15 cellular contexts compared by ENCODE assay signal in genomic region chr3:127394984-127395662, GRCh38.
DNase-seq lines count a peak whose midpoint lies in the region; ATAC-seq and TF ChIP-seq lines count a peak whose summit lies in the region.
"Had no signal": no experiment of that assay in that cellular context is flagged by ENCODE, and none has a peak within 500 bp of the region (broad histone marks: within the 10 kb centered on the region; RNA-seq: fewer than 3 reads in every experiment).

No MANE protein-coding gene starts in this region.

- CTCF ChIA-PET in WTC11 (lab: Charles Lee): interaction anchor here (1.0 to 2.7 kb wide), 4 partner anchors 9 to 180 kb away, joined by 3 to 14 read pairs (median 4); no protein-coding TSS in a partner anchor

- H3F3A ChIP-seq in GM23338 (replicated peaks; ENCODE audit: low read depth): no peaks in the 10 kb centered on the region

- no peaks in the 10 kb centered on the region for H4K20me1 ChIP-seq in GM23338 (replicated peaks; ENCODE audit: insufficient read depth)

- no peak overlapping the region for H3K4me3 Mint-ChIP-seq in GM23338
- H3K4me3 Mint-ChIP-seq in WTC11: no peak overlapping the region
- H3K4me3 Mint-ChIP-seq: CD14-positive monocyte; CD8-positive, alpha-beta T cell; H9 had no signal

- intact Hi-C loops in posterior vena cava (cut with DNase I): loop anchor here in 1 of 2 donors (1.0 kb wide), 1 partner anchor 31 kb away; no protein-coding TSS in a partner anchor

- H3K9me3 Mint-ChIP-seq in GM23338 (no peaks in the 10 kb centered on the region), WTC11 (peaks cover 10% of the 10 kb centered on the region)
- H3K9me3 Mint-ChIP-seq: CD8-positive, alpha-beta T cell; H9 had no signal

- peak overlapping the region; percentile 69; the same call in 1 of the 2 replicates for H3K4me2 ChIP-seq in GM23338
- H3K4me2 ChIP-seq: A549 had no signal

- DNase-seq in GM23338 (ENCODE audit: low spot score) (no peak), WTC11 (ENCODE audit: low spot score) (no peak), islet precursor cell (peak; percentile 50), posterior vena cava (ENCODE audit: low spot score) (peak; percentile 58), Ammon's horn (ENCODE audit: low spot score) (no peak), COLO829 (ENCODE audit: low spot score) (no peak), GDM1 (lab: John Stamatoyannopoulos, UW) (no peak), activated gamma-delta T cell treated with Interleukin-2 at 50 U/mL for 16 hours (no peak)
- DNase-seq: CD8-positive, alpha-beta T cell; DMS 273 treated with DMSO at 0.1 percent for 48 hours; GM23248; H9 had no signal

- no peaks in the 10 kb centered on the region for H3K9me2 ChIP-seq in GM23338 (ENCODE audit: insufficient read depth)

- TF ChIP-seq CTCF in GM23338 (conservative IDR thresholded peaks at IDR 0.05; ENCODE audit: low read depth in 2 of 2): no peak
- TF ChIP-seq CTCF in WTC11 (IDR thresholded peaks at IDR 0.05): no peak

- H3K4me1 Mint-ChIP-seq in GM23338 (peaks cover 30% of the 10 kb centered on the region), WTC11 (peaks cover 28% of the 10 kb centered on the region)
- H3K4me1 Mint-ChIP-seq: CD14-positive monocyte had no signal

- no peaks in the 10 kb centered on the region for H3K79me2 ChIP-seq in GM23338 (replicated peaks; ENCODE audit: insufficient read depth)

- H3K27ac Mint-ChIP-seq in GM23338 (no peak overlapping the region), WTC11 (no peak overlapping the region)
- H3K27ac Mint-ChIP-seq: CD8-positive, alpha-beta T cell had no signal

- H3K4me3 ChIP-seq in GM23338: no peak overlapping the region
- H3K4me3 ChIP-seq: A549, GM12878, GM23248 had no signal

- ATAC-seq in GM23338: no peak; the same call in 2 of the 3 replicates
- ATAC-seq in WTC11: no peak
- ATAC-seq: A549; CD8-positive, alpha-beta T cell; GM12878 had no signal

- H3K36me3 Mint-ChIP-seq in GM23338 (ENCODE audit: low read depth) (no peaks in the 10 kb centered on the region; the same call in 2 of the 3 replicates), WTC11 (no peaks in the 10 kb centered on the region; the same call in 1 of the 2 replicates)
- H3K36me3 Mint-ChIP-seq: CD14-positive monocyte; CD8-positive, alpha-beta T cell had no signal

- POLR2A ChIA-PET in WTC11 (lab: Charles Lee): no interaction called here

- H3K36me3 ChIP-seq in GM23338 (ENCODE audit: insufficient read depth): no peaks in the 10 kb centered on the region

- no peak overlapping the region for H3K27ac ChIP-seq in GM23338 (ENCODE audit: low read depth)
- H3K27ac ChIP-seq: A549, GM23248 had no signal

- no peak overlapping the region for H2AFZ ChIP-seq in GM23338
- H2AFZ ChIP-seq: GM23248 had no signal

- H3K4me1 ChIP-seq in GM23338 (ENCODE audit: insufficient read depth): peaks cover 21% of the 10 kb centered on the region; the same call in 1 of the 2 replicates
- H3K4me1 ChIP-seq: A549 had no signal

- H3K27me3 ChIP-seq in GM23338 (ENCODE audit: insufficient read depth): no peaks in the 10 kb centered on the region

- H3K27me3 Mint-ChIP-seq in GM23338 (ENCODE audit: insufficient read depth, low read depth, poor library complexity): peaks cover 8% of the 10 kb centered on the region
- no peaks in the 10 kb centered on the region for H3K27me3 Mint-ChIP-seq in WTC11 (ENCODE audit: low read depth)

TF ChIP-seq in GM23338, 12 proteins besides CTCF, POLR2A, EP300 and RAD21 (continues in another document):
- TF ChIP-seq EZH2 (IDR thresholded peaks at IDR 0.05; ENCODE audit: low read depth, unreplicated experiment) (no peak), NANOG (IDR thresholded peaks at IDR 0.05; ENCODE audit: borderline replicate concordance) (no peak), STAT1 (IDR thresholded peaks at IDR 0.05; ENCODE audit: unreplicated experiment) (no peak), JUNB (IDR thresholded peaks at IDR 0.05; ENCODE audit: unreplicated experiment) (no peak)
- TF ChIP-seq, protein P1, sequence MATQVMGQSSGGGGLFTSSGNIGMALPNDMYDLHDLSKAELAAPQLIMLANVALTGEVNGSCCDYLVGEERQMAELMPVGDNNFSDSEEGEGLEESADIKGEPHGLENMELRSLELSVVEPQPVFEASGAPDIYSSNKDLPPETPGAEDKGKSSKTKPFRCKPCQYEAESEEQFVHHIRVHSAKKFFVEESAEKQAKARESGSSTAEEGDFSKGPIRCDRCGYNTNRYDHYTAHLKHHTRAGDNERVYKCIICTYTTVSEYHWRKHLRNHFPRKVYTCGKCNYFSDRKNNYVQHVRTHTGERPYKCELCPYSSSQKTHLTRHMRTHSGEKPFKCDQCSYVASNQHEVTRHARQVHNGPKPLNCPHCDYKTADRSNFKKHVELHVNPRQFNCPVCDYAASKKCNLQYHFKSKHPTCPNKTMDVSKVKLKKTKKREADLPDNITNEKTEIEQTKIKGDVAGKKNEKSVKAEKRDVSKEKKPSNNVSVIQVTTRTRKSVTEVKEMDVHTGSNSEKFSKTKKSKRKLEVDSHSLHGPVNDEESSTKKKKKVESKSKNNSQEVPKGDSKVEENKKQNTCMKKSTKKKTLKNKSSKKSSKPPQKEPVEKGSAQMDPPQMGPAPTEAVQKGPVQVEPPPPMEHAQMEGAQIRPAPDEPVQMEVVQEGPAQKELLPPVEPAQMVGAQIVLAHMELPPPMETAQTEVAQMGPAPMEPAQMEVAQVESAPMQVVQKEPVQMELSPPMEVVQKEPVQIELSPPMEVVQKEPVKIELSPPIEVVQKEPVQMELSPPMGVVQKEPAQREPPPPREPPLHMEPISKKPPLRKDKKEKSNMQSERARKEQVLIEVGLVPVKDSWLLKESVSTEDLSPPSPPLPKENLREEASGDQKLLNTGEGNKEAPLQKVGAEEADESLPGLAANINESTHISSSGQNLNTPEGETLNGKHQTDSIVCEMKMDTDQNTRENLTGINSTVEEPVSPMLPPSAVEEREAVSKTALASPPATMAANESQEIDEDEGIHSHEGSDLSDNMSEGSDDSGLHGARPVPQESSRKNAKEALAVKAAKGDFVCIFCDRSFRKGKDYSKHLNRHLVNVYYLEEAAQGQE (IDR thresholded peaks at IDR 0.05; ENCODE audit: unreplicated experiment): no peak

TF ChIP-seq in WTC11, 78 proteins besides CTCF, POLR2A, EP300 and RAD21:
- TF ChIP-seq AR (CRISPR knock-in tag; IDR thresholded peaks at IDR 0.05) (no peak), ATF6 (CRISPR knock-in tag; IDR thresholded peaks at IDR 0.05) (no peak), CREB1 (CRISPR knock-in tag; IDR thresholded peaks at IDR 0.05) (no peak), NFE2L1 (CRISPR knock-in tag; IDR thresholded peaks at IDR 0.05) (0 out of 2 replicates have a peak, but pooled peaks have one; percentile 30), GABPB1 (CRISPR knock-in tag; IDR thresholded peaks at IDR 0.05) (no peak), TCF7 (CRISPR knock-in tag; IDR thresholded peaks at IDR 0.05; ENCODE audit: low read depth) (no peak), SMAD4 (CRISPR knock-in tag; IDR thresholded peaks at IDR 0.05) (no peak), EMX1 (CRISPR knock-in tag; IDR thresholded peaks at IDR 0.05) (no peak)

Comparison
In these comparisons a context has a peak if more than half of its experiments do, and no peak if none do; other contexts are left out.
1. DNase-seq: peak in islet precursor cell (single experiment) and posterior vena cava (single experiment); none in GM23338 (single experiment), WTC11 (single experiment), Ammon's horn (single experiment), COLO829 (single experiment), GDM1 (single experiment) and activated gamma-delta T cell treated with Interleukin-2 at 50 U/mL for 16 hours (single experiment).